Comparison of ENCODE assay signal across 11 cellular contexts in the genomic region with DNA sequence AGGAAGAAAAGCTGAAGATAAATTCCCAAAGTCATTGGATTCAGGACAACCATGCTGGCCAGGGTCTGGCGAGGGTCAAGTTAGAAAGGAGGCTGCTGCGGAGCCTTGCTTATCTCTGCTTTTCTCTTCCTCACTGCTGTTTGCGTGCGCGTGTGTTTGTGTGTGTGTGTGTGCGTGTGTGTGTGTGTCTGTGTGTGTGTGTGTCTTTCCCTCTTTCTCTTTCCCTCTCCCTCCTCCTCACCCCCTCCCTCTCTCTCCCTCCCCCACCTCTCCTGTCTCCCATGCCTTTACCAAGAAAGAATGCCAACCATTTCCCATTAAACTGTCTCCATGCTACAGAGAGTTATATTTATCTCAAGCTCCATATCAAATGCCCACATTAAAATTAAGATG. TPM values are rescaled to one million over a fixed set of nuclear protein-coding genes. Genes with fewer than 3 reads are reported as not detected.
DNase-seq lines count a peak whose midpoint lies in the region; ATAC-seq, FAIRE-seq and TF ChIP-seq lines count a peak whose summit lies in the region.
"Had no signal": no experiment of that assay in that cellular context is flagged by ENCODE, and none has a peak within 500 bp of the region (broad histone marks: within the 10 kb centered on the region; RNA-seq: fewer than 3 reads in every experiment).

TSS of gene COLQ (minus strand) at position 134 of the 393 bp plus-strand sequence. CDS start at position 53, 81 bp downstream.

- peaks cover 5% of the 10 kb centered on the region for H3K27me3 Mint-ChIP-seq in stimulated activated naive CD8-positive, alpha-beta T cell treated with anti-CD3 and anti-CD28 coated beads, Interleukin-15, Interleukin-2, amounts not matched to agents 100 ng/mL and 50 ng/mL, for 24 hours

- 5 to 8% methylated on average over 6 of the region's 6 CpGs for WGBS in aorta, 2 donors

- no peaks in the 10 kb centered on the region for H3K27me3 ChIP-seq in ascending aorta
- H3K27me3 ChIP-seq in aorta (ENCODE audit: control insufficient read depth in 1 of 2, insufficient read depth in 2 of 2, low read length in 1 of 2): no peaks in the 10 kb centered on the region
- H3K27me3 ChIP-seq: body of pancreas had no signal

- H3K36me3 ChIP-seq in ascending aorta: no peaks in the 10 kb centered on the region
- H3K36me3 ChIP-seq in aorta (ENCODE audit: control insufficient read depth in 1 of 2, insufficient read depth in 2 of 2, low read length in 1 of 2): no peaks in the 10 kb centered on the region

- H3K4me1 Mint-ChIP-seq in stimulated activated naive CD8-positive, alpha-beta T cell treated with anti-CD3 and anti-CD28 coated beads, Interleukin-15, Interleukin-2, amounts not matched to agents 100 ng/mL and 50 ng/mL, for 24 hours (ENCODE audit: low read depth): peaks cover 21% of the 10 kb centered on the region

- no peak for ATAC-seq in stimulated activated naive CD8-positive, alpha-beta T cell treated with anti-CD3 and anti-CD28 coated beads, Interleukin-15, Interleukin-2, amounts not matched to agents 100 U/mL and 50 U/mL, for 24 hours
- no peak for ATAC-seq in aorta (ENCODE audit: low FRiP score)
- ATAC-seq in HG02759 (IDR thresholded peaks at IDR 0.05; ENCODE audit: unreplicated experiment): no peak
- ATAC-seq: body of pancreas had no signal

- no peak for TF ChIP-seq POLR2A in H54 (IDR thresholded peaks at IDR 0.05; ENCODE audit: low read depth, low read length)

- H3K4me3 Mint-ChIP-seq in stimulated activated naive CD8-positive, alpha-beta T cell treated with anti-CD3 and anti-CD28 coated beads, Interleukin-15, Interleukin-2, amounts not matched to agents 100 ng/mL and 50 ng/mL, for 24 hours: peak within 1 kb of the TSS; percentile 66

- DNase-seq in stimulated activated naive CD8-positive, alpha-beta T cell treated with anti-CD3 and anti-CD28 coated beads, Interleukin-15, Interleukin-2, amounts not matched to agents 100 U/mL and 50 U/mL, for 24 hours: no peak
- no peak for DNase-seq in ascending aorta (ENCODE audit: low spot score in 2 of 2)
- peak; percentile 24 for DNase-seq in mesenteric fat pad (ENCODE audit: low spot score)
- DNase-seq in aorta: no peak
- DNase-seq in H54 (ENCODE audit: insufficient read length, low spot score): no peak
- no peak for DNase-seq in MV-4-11 (lab: John Stamatoyannopoulos, UW)
- DNase-seq: body of pancreas, NCI-H187 had no signal

- no peak within 1 kb of the TSS for H3K27ac Mint-ChIP-seq in stimulated activated naive CD8-positive, alpha-beta T cell treated with anti-CD3 and anti-CD28 coated beads, Interleukin-15, Interleukin-2, amounts not matched to agents 100 ng/mL and 50 ng/mL, for 24 hours

- H3K36me3 Mint-ChIP-seq in stimulated activated naive CD8-positive, alpha-beta T cell treated with anti-CD3 and anti-CD28 coated beads, Interleukin-15, Interleukin-2, amounts not matched to agents 100 ng/mL and 50 ng/mL, for 24 hours (ENCODE audit: low read depth): no peaks in the 10 kb centered on the region

- H3K4me3 ChIP-seq in ascending aorta: peak within 1 kb of the TSS; percentile 46 to 48
- peak within 1 kb of the TSS; percentile 54 to 63 for H3K4me3 ChIP-seq in aorta (ENCODE audit: low read length in 2 of 2)
- H3K4me3 ChIP-seq: body of pancreas had no signal

- FAIRE-seq in H54 (lab: Jason Lieb, UNC): no peak
- FAIRE-seq: HTR-8/SVneo had no signal

- no peak for TF ChIP-seq CTCF in ascending aorta (IDR thresholded peaks at IDR 0.05)

- intact Hi-C loops in ascending aorta (cut with DNase I): no loop called here
- intact Hi-C loops in aorta (cut with DNase I): loop anchor here in 1 of 2 donors (5.0 kb wide), 2 partner anchors 44 to 79 kb away; no protein-coding TSS in a partner anchor

- H3K4me1 ChIP-seq in ascending aorta (peaks cover 3 to 11% of the 10 kb centered on the region in 2 donors), aorta (ENCODE audit: control insufficient read depth in 1 of 2, insufficient read depth in 2 of 2, low read length in 2 of 2) (peaks cover 0 to 2% of the 10 kb centered on the region in 2 donors)
- H3K4me1 ChIP-seq: body of pancreas had no signal

- H3K9me3 Mint-ChIP-seq in stimulated activated naive CD8-positive, alpha-beta T cell treated with anti-CD3 and anti-CD28 coated beads, Interleukin-15, Interleukin-2, amounts not matched to agents 100 ng/mL and 50 ng/mL, for 24 hours: no peaks in the 10 kb centered on the region

- no peaks in the 10 kb centered on the region for H3K9me3 ChIP-seq in ascending aorta
- no peaks in the 10 kb centered on the region for H3K9me3 ChIP-seq in aorta (ENCODE audit: control insufficient read depth, low read length)
- H3K9me3 ChIP-seq: body of pancreas had no signal

- H3K27ac ChIP-seq in ascending aorta: peak within 1 kb of the TSS; percentile 61 to 69
- peak within 1 kb of the TSS; percentile 1 to 15 for H3K27ac ChIP-seq in aorta (ENCODE audit: low read depth in 1 of 2, low read length in 2 of 2)
- H3K27ac ChIP-seq: body of pancreas had no signal

RNA-seq across cellular contexts. Expression of gene COLQ, which starts in this region (rescaled TPM):
- total RNA-seq in ascending aorta (4.6 TPM), mesenteric fat pad (0.74 TPM), aorta (10 to 100 TPM; 10.7 to 18.7 TPM)
- polyA plus RNA-seq in aorta: 10 to 100 TPM in 1 of 2 donors, 1 to 10 TPM in 1; 1.8 to 16.6 TPM

Comparison
In these comparisons a context has a peak if more than half of its experiments do, and no peak if none do; other contexts are left out.
1. Peak in DNase-seq in mesenteric fat pad; RNA of the gene not detected or under 1 TPM.